In genomic region chr6:160002882-160003281, GRCh38 we compare ENCODE assay signal across 19 cellular contexts. TPM values are rescaled to one million over a fixed set of nuclear protein-coding genes. Genes with fewer than 3 reads are reported as not detected.
DNase-seq lines count a peak whose midpoint lies in the region; ATAC-seq and TF ChIP-seq lines count a peak whose summit lies in the region.
"Had no signal": no experiment of that assay in that cellular context is flagged by ENCODE, and none has a peak within 500 bp of the region (broad histone marks: within the 10 kb centered on the region; RNA-seq: fewer than 3 reads in every experiment).

No MANE protein-coding gene starts in this region.

- ATAC-seq in gastrocnemius medialis (peak; percentile 38 to 41), HG03354 (IDR thresholded peaks at IDR 0.05; ENCODE audit: poor library complexity, severe bottlenecking, unreplicated experiment) (no peak), GM18907 (IDR thresholded peaks at IDR 0.05; ENCODE audit: unreplicated experiment) (no peak)
- ATAC-seq: CD8-positive, alpha-beta T cell had no signal

- no peaks in the 10 kb centered on the region for H3K9me3 ChIP-seq in gastrocnemius medialis
- H3K9me3 ChIP-seq: Caco-2 had no signal

- H3K27me3 ChIP-seq in gastrocnemius medialis, result no peaks in the 10 kb centered on the region
- H3K27me3 ChIP-seq: BLaER1 had no signal

- no peak for TF ChIP-seq CTCF in progenitor cell of endocrine pancreas (IDR thresholded peaks at IDR 0.05; ENCODE audit: unreplicated experiment)
- TF ChIP-seq CTCF in gastrocnemius medialis (IDR thresholded peaks at IDR 0.05 in 4 of 5, conservative IDR thresholded peaks at IDR 0.05 in 1 of 5), result no peak

- no peak for TF ChIP-seq POLR2A in gastrocnemius medialis (IDR thresholded peaks at IDR 0.05)

- H3K27me3 Mint-ChIP-seq in progenitor cell of endocrine pancreas, result no peaks in the 10 kb centered on the region
- H3K27me3 Mint-ChIP-seq: B cell; CD4-positive, CD25-positive, alpha-beta regulatory T cell had no signal

- H3K4me3 ChIP-seq in gastrocnemius medialis, result no peak overlapping the region
- H3K4me3 ChIP-seq: BLaER1, GM23248 had no signal

- peak overlapping the region in 1 of 4 donors; percentile 3 for H3K27ac ChIP-seq in gastrocnemius medialis
- H3K27ac ChIP-seq: 22Rv1, BLaER1, C4-2B, GM23248 had no signal

- H3K27ac Mint-ChIP-seq in progenitor cell of endocrine pancreas, result peak overlapping the region; percentile 41
- H3K27ac Mint-ChIP-seq: B cell; CD8-positive, alpha-beta T cell had no signal

- H3K4me1 Mint-ChIP-seq in progenitor cell of endocrine pancreas (ENCODE audit: low read depth), result peaks cover 4% of the 10 kb centered on the region

- peak; percentile 22 for DNase-seq in SW480 (ENCODE audit: low spot score)
- peak; percentile 65 for DNase-seq in kidney tubule cell (ENCODE audit: low spot score)
- DNase-seq in progenitor cell of endocrine pancreas (ENCODE audit: low spot score, unreplicated experiment), result no peak
- no peak for DNase-seq in gastrocnemius medialis
- DNase-seq in NCI-H1417 (lab: John Stamatoyannopoulos, UW), result no peak
- DNase-seq: Caco-2; CD4-positive, CD25-positive, alpha-beta regulatory T cell; CD8-positive, alpha-beta T cell; DMS153; DND-41; GM23248; H7; HCEC 1CT had no signal

- H3K36me3 Mint-ChIP-seq in progenitor cell of endocrine pancreas (ENCODE audit: insufficient read depth), result peaks cover 36% of the 10 kb centered on the region

- peaks cover 29 to 30% of the 10 kb centered on the region in 2 donors for H3K4me1 ChIP-seq in gastrocnemius medialis

- H3K4me3 Mint-ChIP-seq in progenitor cell of endocrine pancreas (ENCODE audit: low read depth), result no peak overlapping the region
- H3K4me3 Mint-ChIP-seq: B cell; CD8-positive, alpha-beta T cell had no signal

- in situ Hi-C loops in gastrocnemius medialis (cut with MboI; ENCODE audit: low sequenced_read_pairs in 4 of 4), result no loop called here

- H3K9me3 Mint-ChIP-seq in progenitor cell of endocrine pancreas (ENCODE audit: low read depth), result peaks cover 5% of the 10 kb centered on the region
- H3K9me3 Mint-ChIP-seq: CD8-positive, alpha-beta T cell had no signal

- H3K36me3 ChIP-seq in gastrocnemius medialis, result no peaks in the 10 kb centered on the region

- intact Hi-C loops in gastrocnemius medialis (cut with DNase I; ENCODE audit: low total_unique reads), result no loop called here

RNA-seq across cellular contexts. Expression of gene IGF2R, which starts 34.0 kb away (rescaled TPM):
- total RNA-seq in progenitor cell of endocrine pancreas, result 144 and 147 TPM in 2 replicates
- 100 to 1,000 TPM in 3 of 4 donors, 10 to 100 TPM in 1; 56.6 to 134 (median 108) TPM for total RNA-seq in gastrocnemius medialis

Comparison
In these comparisons a context has a peak if more than half of its experiments do, and no peak if none do; other contexts are left out.
1. DNase-seq: peak in SW480 (single experiment) and kidney tubule cell (single experiment); none in progenitor cell of endocrine pancreas (single experiment), gastrocnemius medialis (0 of 2) and NCI-H1417 (0 of 3).
2. ATAC-seq: peak in gastrocnemius medialis (2 of 2); none in HG03354 (single experiment) and GM18907 (single experiment).